Comparison of ENCODE assay signal across 10 cellular contexts in genomic region chr21:41045534-41046268, GRCh38.
DNase-seq lines count a peak whose midpoint lies in the region; ATAC-seq, FAIRE-seq and TF ChIP-seq lines count a peak whose summit lies in the region.
"Had no signal": no experiment of that assay in that cellular context is flagged by ENCODE, and none has a peak within 500 bp of the region (broad histone marks: within the 10 kb centered on the region; RNA-seq: fewer than 3 reads in every experiment).

No MANE protein-coding gene starts in this region.

- 42 to 44% methylated on average over 17 of the region's 17 CpGs for WGBS in heart right ventricle, 2 donors
- WGBS in right cardiac atrium = 40% methylated on average over 17 of the region's 17 CpGs
- WGBS in upper lobe of left lung, 2 donors = 40 to 42% methylated on average over 15 to 17 of the region's 17 CpGs

- H3K4me3 Mint-ChIP-seq in endothelial cell (ENCODE audit: unreplicated experiment) = no peak overlapping the region
- no peak overlapping the region for H3K4me3 Mint-ChIP-seq in natural killer cell treated with Interleukin-12 subunit alpha and Interleukin-12 subunit beta and Interleukin-15 and Interleukin-18, amount 100 ng/mL, for 72 hours
- H3K4me3 Mint-ChIP-seq: central memory CD8-positive, alpha-beta T cell had no signal

- H3K4me1 ChIP-seq in heart right ventricle (no peaks in the 10 kb centered on the region), right cardiac atrium (ENCODE audit: control insufficient read depth, insufficient read depth, low read length) (no peaks in the 10 kb centered on the region), upper lobe of left lung (peaks cover 0 to 11% (median 0%) of the 10 kb centered on the region in 4 donors)
- H3K4me1 ChIP-seq: BLaER1 treated with 17β-estradiol and CSF1 and Interleukin-3, amounts not matched to agents 10 nM and 100 nM had no signal

- no peak overlapping the region for H3K4me3 ChIP-seq in heart right ventricle
- no peak overlapping the region for H3K4me3 ChIP-seq in right cardiac atrium (ENCODE audit: low read length)
- H3K4me3 ChIP-seq in upper lobe of left lung = no peak overlapping the region
- H3K4me3 ChIP-seq: BLaER1 treated with 17β-estradiol and CSF1 and Interleukin-3, amounts not matched to agents 10 nM and 100 nM had no signal

- DNase-seq in heart right ventricle (no peak), right cardiac atrium (no peak), NCI-H524 (lab: John Stamatoyannopoulos, UW) (peak; percentile 35 to 82), endothelial cell (ENCODE audit: low spot score) (peak; percentile 45), upper lobe of left lung (peak in 1 of 2 donors; percentile 39), GM12891 (ENCODE audit: insufficient read length, low spot score) (no peak)
- no peak for DNase-seq in natural killer cell treated with Interleukin-12 subunit alpha and Interleukin-12 subunit beta and Interleukin-15 and Interleukin-18, amount 100 ng/mL, for 72 hours (ENCODE audit: low spot score)

- H3K27me3 ChIP-seq in heart right ventricle (peaks cover 0 to 13% (median 5%) of the 10 kb centered on the region in 7 donors), right cardiac atrium (ENCODE audit: control insufficient read depth, insufficient read depth) (peaks cover 3% of the 10 kb centered on the region), upper lobe of left lung (no peaks in the 10 kb centered on the region)
- H3K27me3 ChIP-seq: BLaER1 treated with 17β-estradiol and CSF1 and Interleukin-3, amounts not matched to agents 10 nM and 100 nM had no signal

- H3K27me3 Mint-ChIP-seq in endothelial cell (ENCODE audit: unreplicated experiment) = peaks cover 1% of the 10 kb centered on the region
- H3K27me3 Mint-ChIP-seq in natural killer cell treated with Interleukin-12 subunit alpha and Interleukin-12 subunit beta and Interleukin-15 and Interleukin-18, amount 100 ng/mL, for 72 hours = peaks cover 10 to 23% of the 10 kb centered on the region in 2 donors

- no peak for FAIRE-seq in GM12891 (lab: Jason Lieb, UNC)

- intact Hi-C loops in heart right ventricle (cut with DNase I) = no loop called here
- intact Hi-C loops in right cardiac atrium (cut with DNase I) = no loop called here

- TF ChIP-seq EP300 in upper lobe of left lung (IDR thresholded peaks at IDR 0.05) = no peak

- no peak overlapping the region for H3K27ac Mint-ChIP-seq in endothelial cell (ENCODE audit: unreplicated experiment)
- no peak overlapping the region for H3K27ac Mint-ChIP-seq in natural killer cell treated with Interleukin-12 subunit alpha and Interleukin-12 subunit beta and Interleukin-15 and Interleukin-18, amount 100 ng/mL, for 72 hours

- no peaks in the 10 kb centered on the region for H3K9me3 Mint-ChIP-seq in endothelial cell (ENCODE audit: unreplicated experiment)
- no peaks in the 10 kb centered on the region for H3K9me3 Mint-ChIP-seq in natural killer cell treated with Interleukin-12 subunit alpha and Interleukin-12 subunit beta and Interleukin-15 and Interleukin-18, amount 100 ng/mL, for 72 hours

- H3K36me3 Mint-ChIP-seq in endothelial cell (ENCODE audit: low read depth, unreplicated experiment) = no peaks in the 10 kb centered on the region
- no peaks in the 10 kb centered on the region for H3K36me3 Mint-ChIP-seq in natural killer cell treated with Interleukin-12 subunit alpha and Interleukin-12 subunit beta and Interleukin-15 and Interleukin-18, amount 100 ng/mL, for 72 hours

- no peaks in the 10 kb centered on the region for H3K36me3 ChIP-seq in heart right ventricle
- no peaks in the 10 kb centered on the region for H3K36me3 ChIP-seq in upper lobe of left lung
- H3K36me3 ChIP-seq: BLaER1 treated with 17β-estradiol and CSF1 and Interleukin-3, amounts not matched to agents 10 nM and 100 nM had no signal

- ATAC-seq in heart right ventricle (peak in 1 of 8 donors; percentile 47), right cardiac atrium (no peak), upper lobe of left lung (ENCODE audit: low FRiP score in 2 of 2) (peak in 1 of 2 donors; percentile 72), HG02970 (IDR thresholded peaks at IDR 0.05; ENCODE audit: low FRiP score, unreplicated experiment) (no peak)
- no peak for ATAC-seq in natural killer cell treated with Interleukin-12 subunit alpha and Interleukin-12 subunit beta and Interleukin-15 and Interleukin-18, amount 100 ng/mL, for 72 hours

- H3K4me1 Mint-ChIP-seq in endothelial cell (ENCODE audit: unreplicated experiment) = no peaks in the 10 kb centered on the region
- no peaks in the 10 kb centered on the region for H3K4me1 Mint-ChIP-seq in natural killer cell treated with Interleukin-12 subunit alpha and Interleukin-12 subunit beta and Interleukin-15 and Interleukin-18, amount 100 ng/mL, for 72 hours (ENCODE audit: low read depth in 2 of 2)
- H3K4me1 Mint-ChIP-seq: central memory CD8-positive, alpha-beta T cell had no signal

- H3K27ac ChIP-seq in heart right ventricle = no peak overlapping the region
- no peak overlapping the region for H3K27ac ChIP-seq in right cardiac atrium (ENCODE audit: low read length)
- no peak overlapping the region for H3K27ac ChIP-seq in upper lobe of left lung
- H3K27ac ChIP-seq: BLaER1 treated with 17β-estradiol and CSF1 and Interleukin-3, amounts not matched to agents 10 nM and 100 nM had no signal

- no peak for TF ChIP-seq POLR2A in upper lobe of left lung (IDR thresholded peaks at IDR 0.05)
- TF ChIP-seq POLR2A in GM12891 (IDR thresholded peaks at IDR 0.05; ENCODE audit: low read depth, low read length) = no peak

- H3K9me3 ChIP-seq in heart right ventricle (no peaks in the 10 kb centered on the region), right cardiac atrium (ENCODE audit: control insufficient read depth, low read length) (no peaks in the 10 kb centered on the region), upper lobe of left lung (no peaks in the 10 kb centered on the region)
- H3K9me3 ChIP-seq: BLaER1 treated with 17β-estradiol and CSF1 and Interleukin-3, amounts not matched to agents 10 nM and 100 nM had no signal

- TF ChIP-seq CTCF in heart right ventricle (IDR thresholded peaks at IDR 0.05) = peak in 8 of 9 donors; percentile 15 to 49 (median 40)
- TF ChIP-seq CTCF in endothelial cell (IDR thresholded peaks at IDR 0.05; ENCODE audit: unreplicated experiment) = peak; percentile 56
- peak in 5 of 6 experiments; percentile 23 to 60 (median 39) for TF ChIP-seq CTCF in upper lobe of left lung (IDR thresholded peaks at IDR 0.05)

TF ChIP-seq in GM12891, 5 proteins besides CTCF, POLR2A, EP300 and RAD21:
- TF ChIP-seq POU2F2 (IDR thresholded peaks at IDR 0.05; ENCODE audit: low read depth, low read length) = no peak
- TF ChIP-seq TAF1 (IDR thresholded peaks at IDR 0.05; ENCODE audit: low read depth, low read length) = no peak
- TF ChIP-seq PAX5 (IDR thresholded peaks at IDR 0.05; ENCODE audit: insufficient read depth, low read length, severe bottlenecking) = no peak
- no peak for TF ChIP-seq SPI1 (IDR thresholded peaks at IDR 0.05; ENCODE audit: low read depth, low read length)
- TF ChIP-seq POLR2AphosphoS5 (IDR thresholded peaks at IDR 0.05; ENCODE audit: low read depth, low read length) = no peak

Comparison
In these comparisons a context has a peak if more than half of its experiments do, and no peak if none do; other contexts are left out.
1. DNase-seq: peak in NCI-H524 (2 of 2) and endothelial cell (single experiment); none in heart right ventricle (0 of 2), right cardiac atrium (0 of 3), natural killer cell treated with Interleukin-12 subunit alpha and Interleukin-12 subunit beta and Interleukin-15 and Interleukin-18, amount 100 ng/mL, for 72 hours (single experiment) and GM12891 (single experiment).
2. Peak in every context shown above with its lines, with median percentiles within 50 percentile points of each other: CTCF ChIP-seq.